ENCODE assay signal across 14 cellular contexts in genomic region chr1:232982238-232982944, GRCh38. TPM values are rescaled to one million over a fixed set of nuclear protein-coding genes. Genes with fewer than 3 reads are reported as not detected.
A peak's percentile ranks its signal among the peaks of the same experiment; 100 is the strongest.
DNase-seq lines count a peak whose midpoint lies in the region; ATAC-seq and TF ChIP-seq lines count a peak whose summit lies in the region.
"Had no signal": no experiment of that assay in that cellular context is flagged by ENCODE, and none has a peak within 500 bp of the region (broad histone marks: within the 10 kb centered on the region; RNA-seq: fewer than 3 reads in every experiment).

No MANE protein-coding gene starts in this region.

- no peaks in the 10 kb centered on the region for H3K9me2 ChIP-seq in HCT116 (ENCODE audit: insufficient read depth)

- no peak for TF ChIP-seq POLR2A in HCT116 (IDR thresholded peaks at IDR 0.05; ENCODE audit: borderline replicate concordance, extremely low read depth, insufficient read depth, insufficient read length)

- POLR2A ChIA-PET in HCT116 (lab: Charles Lee): no interaction called here
- POLR2A ChIA-PET in WTC11 (lab: Charles Lee): no interaction called here

- no peak overlapping the region for H3K4me2 ChIP-seq in HCT116 (ENCODE audit: low read length)

- BruUV-seq in HCT116 (replicated peaks; lab: Mats Ljungman, UMichigan): no TSS peak

- H3K79me2 ChIP-seq in HCT116 (ENCODE audit: insufficient read depth, low read length): no peaks in the 10 kb centered on the region

- CTCF ChIA-PET in HCT116 (lab: Charles Lee) (no interaction called here), WTC11 (lab: Charles Lee) (interaction anchor here (1.3 kb wide), 1 partner anchor 29 kb away, joined by 3 read pairs; no protein-coding TSS in a partner anchor)

- peaks cover 9% of the 10 kb centered on the region for H3K4me1 Mint-ChIP-seq in WTC11

- no peaks in the 10 kb centered on the region for H4K20me1 ChIP-seq in HCT116 (ENCODE audit: insufficient read depth)

- ATAC-seq in HCT116 (peak; percentile 33; the same call in 1 of the 2 replicates), WTC11 (no peak), GM18520 (IDR thresholded peaks at IDR 0.05; ENCODE audit: unreplicated experiment) (no peak), GM21786 (IDR thresholded peaks at IDR 0.05; ENCODE audit: unreplicated experiment) (no peak), GM21717 (IDR thresholded peaks at IDR 0.05; ENCODE audit: unreplicated experiment) (no peak)
- ATAC-seq: activated CD4-positive, CD25-positive, alpha-beta regulatory T cell treated with anti-CD3 and anti-CD28 coated beads, Interleukin-2, amount 50 U/mL, for 24 hours had no signal

- no peak overlapping the region for H2AFZ ChIP-seq in HCT116 (ENCODE audit: low read depth, low read length, poor library complexity, severe bottlenecking)

- DNase-seq in A172 (ENCODE audit: low spot score) (peak; percentile 83), HCT116 (ENCODE audit: low read depth, low spot score) (no peak), WTC11 (ENCODE audit: low spot score) (no peak), kidney glomerular epithelial cell (lab: John Stamatoyannopoulos, UW) (peak; percentile 15), ureter (ENCODE audit: low spot score) (no peak)
- DNase-seq: BE2C, NCI-H1105 treated with DMSO at 0.1 percent for 48 hours, NCI-H510A, SHP77 treated with DMSO at 0.1 percent for 48 hours had no signal

- H3K4me3 Mint-ChIP-seq in WTC11: no peak overlapping the region

- intact Hi-C loops in HCT116 (cut with micrococcal nuclease): no loop called here

- no peak overlapping the region for H3K4me3 ChIP-seq in HCT116 (replicated peaks in 1 of 2; ENCODE audit: low read depth in 1 of 2, low read length in 2 of 2)
- H3K4me3 ChIP-seq: skin epidermis had no signal

- H3K27me3 ChIP-seq in HCT116 (ENCODE audit: insufficient read depth, low read length): no peaks in the 10 kb centered on the region
- H3K27me3 ChIP-seq: BE2C had no signal

- TF ChIP-seq CTCF in HCT116 (IDR thresholded peaks at IDR 0.05 in 2 of 3, conservative IDR thresholded peaks at IDR 0.05 in 1 of 3; ENCODE audit: borderline replicate concordance in 1 of 3, insufficient read depth in 1 of 3, low read depth in 2 of 3, low read length in 2 of 3) (no peak), WTC11 (IDR thresholded peaks at IDR 0.05) (no peak)

- TF ChIP-seq RAD21 in HCT116 (IDR thresholded peaks at IDR 0.05; ENCODE audit: low read depth): no peak

- H3K4me1 ChIP-seq in HCT116 (ENCODE audit: control insufficient read depth in 1 of 2, insufficient read depth in 2 of 2, low read length in 2 of 2): no peaks in the 10 kb centered on the region

- no peaks in the 10 kb centered on the region for H3K9me3 Mint-ChIP-seq in WTC11

- no peak overlapping the region for H3K9ac ChIP-seq in HCT116 (ENCODE audit: low read length)

- RAD21 ChIA-PET in HCT116 (lab: Charles Lee; ENCODE audit: low non-redundant PET in 1 of 2, low total read pairs in 2 of 2, uncharacterized antibody in 2 of 2, unreplicated experiment in 2 of 2): no interaction called here

- peak overlapping the region; percentile 16; the same call in 1 of the 2 replicates for H3K27ac Mint-ChIP-seq in WTC11

- peaks cover 16% of the 10 kb centered on the region for H3K36me3 Mint-ChIP-seq in WTC11

- H3K27ac ChIP-seq in HCT116 (ENCODE audit: low read depth, low read length): no peak overlapping the region

- no peaks in the 10 kb centered on the region for H3K9me3 ChIP-seq in HCT116 (ENCODE audit: control insufficient read depth in 1 of 2, insufficient read depth in 1 of 2, low read depth in 1 of 2, low read length in 2 of 2)
- H3K9me3 ChIP-seq: BE2C had no signal

- H3K36me3 ChIP-seq in HCT116 (ENCODE audit: control insufficient read depth in 1 of 2, insufficient read depth in 2 of 2, low read length in 2 of 2): no peaks in the 10 kb centered on the region

- H3K27me3 Mint-ChIP-seq in WTC11 (ENCODE audit: low read depth): no peaks in the 10 kb centered on the region

TF ChIP-seq in HCT116, 20 proteins besides CTCF, POLR2A, EP300 and RAD21:
- no peak for TF ChIP-seq ZBTB33 (IDR thresholded peaks at IDR 0.05; ENCODE audit: extremely low read depth, insufficient replicate concordance, low read length)
- TF ChIP-seq CBX3 (IDR thresholded peaks at IDR 0.05; ENCODE audit: low read depth): no peak
- no peak for TF ChIP-seq ELF1 (IDR thresholded peaks at IDR 0.05; ENCODE audit: borderline replicate concordance, low read depth)
- TF ChIP-seq EZH2phosphoT487 (IDR thresholded peaks at IDR 0.05; ENCODE audit: borderline replicate concordance): no peak
- TF ChIP-seq ZFX (IDR thresholded peaks at IDR 0.05): no peak
- TF ChIP-seq CEBPB (IDR thresholded peaks at IDR 0.05; ENCODE audit: low read depth): no peak
- TF ChIP-seq EGR1 (IDR thresholded peaks at IDR 0.05; ENCODE audit: low read depth): no peak
- TF ChIP-seq TCF7L2 (IDR thresholded peaks at IDR 0.05; ENCODE audit: borderline replicate concordance, extremely low read depth, insufficient read depth, insufficient read length): no peak
- no peak for TF ChIP-seq MAX (IDR thresholded peaks at IDR 0.05)

TF ChIP-seq in WTC11, 78 proteins besides CTCF, POLR2A, EP300 and RAD21 (continues in another document):
- no peak for TF ChIP-seq PRDM15 (CRISPR knock-in tag; IDR thresholded peaks at IDR 0.05)
- no peak for TF ChIP-seq CREB1 (CRISPR knock-in tag; IDR thresholded peaks at IDR 0.05)
- TF ChIP-seq KAT7 (CRISPR knock-in tag; IDR thresholded peaks at IDR 0.05; ENCODE audit: borderline replicate concordance): no peak
- TF ChIP-seq ERG (CRISPR knock-in tag; IDR thresholded peaks at IDR 0.05): no peak
- TF ChIP-seq IRF2 (CRISPR knock-in tag; IDR thresholded peaks at IDR 0.05; ENCODE audit: borderline replicate concordance, low read depth): no peak
- TF ChIP-seq ATF3 (CRISPR knock-in tag; conservative IDR thresholded peaks at IDR 0.05): no peak
- no peak for TF ChIP-seq FOXP1 (CRISPR knock-in tag; IDR thresholded peaks at IDR 0.05; ENCODE audit: borderline replicate concordance)
- no peak for TF ChIP-seq PRRX2 (CRISPR knock-in tag; IDR thresholded peaks at IDR 0.05)
- TF ChIP-seq MYBL2 (CRISPR knock-in tag; IDR thresholded peaks at IDR 0.05): no peak
- TF ChIP-seq FOXP4 (CRISPR knock-in tag; IDR thresholded peaks at IDR 0.05): no peak
- no peak for TF ChIP-seq FOXJ3 (CRISPR knock-in tag; IDR thresholded peaks at IDR 0.05; ENCODE audit: borderline replicate concordance)

RNA-seq across cellular contexts. Expression of gene NTPCR, which starts 32.0 kb away (rescaled TPM):
- 72.1 and 87.8 TPM in 2 replicates for total RNA-seq in A172 (2014; rRNA removed; shearing (Covaris generic))
- total RNA-seq in HCT116 (2021; ENCODE audit: unreplicated experiment) (34.2 TPM), WTC11 (2021) (102 to 109 TPM (median 103 TPM) in 3 replicates), ureter (49.0 TPM)
- polyA plus RNA-seq in HCT116 (2012): 30.0 and 30.1 TPM in 2 replicates

Comparison
In these comparisons a context has a peak if more than half of its experiments do, and no peak if none do; other contexts are left out.
1. DNase-seq: peak in A172 (single experiment) and kidney glomerular epithelial cell (single experiment); none in HCT116 (single experiment), WTC11 (single experiment) and ureter (single experiment).